In the genomic region with DNA sequence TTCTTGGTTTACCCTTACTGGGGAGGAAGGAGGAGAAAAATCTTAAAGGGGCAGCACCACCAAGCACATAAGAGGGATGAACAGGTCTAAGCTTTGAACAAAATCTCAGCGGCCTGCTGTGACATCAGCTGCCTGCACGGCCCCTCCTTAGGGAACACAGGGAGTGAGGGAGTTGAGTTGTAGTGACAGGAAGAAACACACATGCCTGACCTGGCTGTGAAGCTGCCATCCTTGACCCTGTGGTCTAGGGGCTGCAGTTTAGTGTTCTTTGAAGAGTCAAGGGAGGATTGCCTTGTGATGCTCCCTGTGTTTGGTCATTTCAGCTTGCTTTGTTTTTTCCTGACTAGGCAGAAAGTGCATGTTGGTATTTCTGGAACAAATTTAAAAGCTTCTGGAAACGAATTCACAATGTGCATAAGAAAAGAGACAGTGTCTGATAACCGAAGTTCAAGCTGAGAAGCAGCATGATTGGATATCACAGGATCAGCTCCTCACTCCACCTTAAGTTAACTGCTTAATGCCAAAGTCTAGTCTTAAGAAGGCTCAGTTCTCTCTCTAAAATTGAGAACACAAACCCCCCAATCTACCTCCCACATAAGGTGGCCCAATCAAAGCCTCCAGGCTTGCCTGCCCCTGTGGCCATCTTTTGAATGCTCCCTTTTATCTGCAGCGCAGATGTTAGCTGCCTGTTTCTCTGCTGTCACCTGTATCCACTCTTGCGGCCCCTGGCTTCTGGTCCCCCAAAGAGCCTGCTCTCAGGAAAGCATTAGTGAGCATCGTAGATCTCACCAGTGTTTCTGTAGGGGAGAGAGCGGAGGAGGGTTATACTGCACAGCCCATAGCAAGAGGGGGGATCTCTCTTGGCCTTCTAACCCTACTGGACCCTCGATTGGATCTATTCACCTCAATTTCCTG, we compare ENCODE assay signal across 2 cellular contexts.
TF ChIP-seq lines count a peak whose summit lies in the region.

No MANE protein-coding gene starts in this region.

TF ChIP-seq in IMR-90, 13 proteins besides CTCF, POLR2A, EP300 and RAD21:
- TF ChIP-seq CEBPB (IDR thresholded peaks at IDR 0.05; ENCODE audit: low read depth, low read length) (no peak), MAFK (IDR thresholded peaks at IDR 0.05; ENCODE audit: low read depth, low read length) (peak; percentile 59)

TF ChIP-seq in K562, 482 proteins besides CTCF, POLR2A, EP300 and RAD21:
- TF ChIP-seq MAFF (IDR thresholded peaks at IDR 0.05; ENCODE audit: low read length) (peak; percentile 34; the same call in 1 of the 2 replicates), ZNF316 (IDR thresholded peaks at IDR 0.05) (peak; percentile 54; the same call in 1 of the 2 replicates), GATAD2B (IDR thresholded peaks at IDR 0.05; ENCODE audit: borderline replicate concordance) (no peak), SMAD1 (IDR thresholded peaks at IDR 0.05; ENCODE audit: low read depth, low read length, partially characterized antibody) (no peak), DNMT1 (IDR thresholded peaks at IDR 0.05) (no peak), STAT5B (CRISPR knock-in tag; IDR thresholded peaks at IDR 0.05) (no peak), TBP (optimal IDR thresholded peaks at IDR 0.05; ENCODE audit: low read depth, low read length) (no peak), ZNF707 (CRISPR knock-in tag; conservative IDR thresholded peaks at IDR 0.05) (no peak), RHOXF2B (CRISPR knock-in tag; conservative IDR thresholded peaks at IDR 0.05) (no peak), ZKSCAN8 (CRISPR knock-in tag; IDR thresholded peaks at IDR 0.05) (no peak), DIDO1 (tag; IDR thresholded peaks at IDR 0.05; ENCODE audit: low read depth) (no peak)
- TF ChIP-seq, protein P1, sequence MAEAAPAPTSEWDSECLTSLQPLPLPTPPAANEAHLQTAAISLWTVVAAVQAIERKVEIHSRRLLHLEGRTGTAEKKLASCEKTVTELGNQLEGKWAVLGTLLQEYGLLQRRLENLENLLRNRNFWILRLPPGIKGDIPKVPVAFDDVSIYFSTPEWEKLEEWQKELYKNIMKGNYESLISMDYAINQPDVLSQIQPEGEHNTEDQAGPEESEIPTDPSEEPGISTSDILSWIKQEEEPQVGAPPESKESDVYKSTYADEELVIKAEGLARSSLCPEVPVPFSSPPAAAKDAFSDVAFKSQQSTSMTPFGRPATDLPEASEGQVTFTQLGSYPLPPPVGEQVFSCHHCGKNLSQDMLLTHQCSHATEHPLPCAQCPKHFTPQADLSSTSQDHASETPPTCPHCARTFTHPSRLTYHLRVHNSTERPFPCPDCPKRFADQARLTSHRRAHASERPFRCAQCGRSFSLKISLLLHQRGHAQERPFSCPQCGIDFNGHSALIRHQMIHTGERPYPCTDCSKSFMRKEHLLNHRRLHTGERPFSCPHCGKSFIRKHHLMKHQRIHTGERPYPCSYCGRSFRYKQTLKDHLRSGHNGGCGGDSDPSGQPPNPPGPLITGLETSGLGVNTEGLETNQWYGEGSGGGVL (CRISPR knock-in tag; IDR thresholded peaks at IDR 0.05): no peak
- TF ChIP-seq, protein P2, sequence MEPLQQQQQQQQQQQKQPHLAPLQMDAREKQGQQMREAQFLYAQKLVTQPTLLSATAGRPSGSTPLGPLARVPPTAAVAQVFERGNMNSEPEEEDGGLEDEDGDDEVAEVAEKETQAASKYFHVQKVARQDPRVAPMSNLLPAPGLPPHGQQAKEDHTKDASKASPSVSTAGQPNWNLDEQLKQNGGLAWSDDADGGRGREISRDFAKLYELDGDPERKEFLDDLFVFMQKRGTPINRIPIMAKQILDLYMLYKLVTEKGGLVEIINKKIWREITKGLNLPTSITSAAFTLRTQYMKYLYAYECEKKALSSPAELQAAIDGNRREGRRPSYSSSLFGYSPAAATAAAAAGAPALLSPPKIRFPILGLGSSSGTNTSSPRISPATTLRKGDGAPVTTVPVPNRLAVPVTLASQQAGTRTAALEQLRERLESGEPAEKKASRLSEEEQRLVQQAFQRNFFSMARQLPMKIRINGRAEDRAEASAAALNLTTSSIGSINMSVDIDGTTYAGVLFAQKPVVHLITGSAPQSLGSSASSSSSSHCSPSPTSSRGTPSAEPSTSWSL (CRISPR knock-in tag; IDR thresholded peaks at IDR 0.05; ENCODE audit: borderline replicate concordance): no peak
